Comparison of ENCODE assay signal across 1 cellular context in genomic region chr5:151157426-151158286, GRCh38.
TF ChIP-seq lines count a peak whose summit lies in the region.

Gene ANXA6, minus strand, starts transcription at chr5:151157779. Its CDS starts 9,878 bp downstream, at chr5:151147901.

TF ChIP-seq in HepG2, 621 proteins besides CTCF, POLR2A, EP300 and RAD21 (continued from another document and continues in another):
- TF ChIP-seq ZNF280D (CRISPR knock-in tag; IDR thresholded peaks at IDR 0.05) (peak; percentile 76; the same call in 1 of the 2 replicates), SAFB2 (CRISPR knock-in tag; IDR thresholded peaks at IDR 0.05; ENCODE audit: borderline replicate concordance, low read depth) (peak; percentile 47; the same call in 1 of the 2 replicates), ZBTB42 (CRISPR knock-in tag; IDR thresholded peaks at IDR 0.05) (no peak; the same call in 1 of the 2 replicates), KDM1A (CRISPR knock-in tag; IDR thresholded peaks at IDR 0.05) (no peak), SPEN (CRISPR knock-in tag; IDR thresholded peaks at IDR 0.05; ENCODE audit: low read depth) (peak; percentile 51; the same call in 1 of the 2 replicates), BORCS8-MEF2B (CRISPR knock-in tag; IDR thresholded peaks at IDR 0.05) (0 out of 2 replicates have a peak, but pooled peaks have one; percentile 15), CBX1 (IDR thresholded peaks at IDR 0.05; ENCODE audit: low read depth) (no peak), ZNF605 (CRISPR knock-in tag; IDR thresholded peaks at IDR 0.05) (no peak), KDM5A (IDR thresholded peaks at IDR 0.05; ENCODE audit: borderline replicate concordance, low read length) (no peak), BHLHE40 (IDR thresholded peaks at IDR 0.05; ENCODE audit: low read length) (no peak), SAP130 (CRISPR knock-in tag; IDR thresholded peaks at IDR 0.05; ENCODE audit: low read depth) (peak; percentile 86), PRDM4 (CRISPR knock-in tag; IDR thresholded peaks at IDR 0.05; ENCODE audit: borderline replicate concordance) (no peak), ATAD3A (CRISPR knock-in tag; IDR thresholded peaks at IDR 0.05) (no peak), POLR2AphosphoS5 (IDR thresholded peaks at IDR 0.05; ENCODE audit: low read depth, low read length) (peak; percentile 57), ASH2L (IDR thresholded peaks at IDR 0.05; ENCODE audit: insufficient read length, low read depth, low read length) (peak; percentile 51), SMARCC2 (IDR thresholded peaks at IDR 0.05) (no peak), GTF2F1 (IDR thresholded peaks at IDR 0.05; ENCODE audit: low read length) (no peak), DMTF1 (CRISPR knock-in tag; IDR thresholded peaks at IDR 0.05) (no peak), ZNF572 (CRISPR knock-in tag; IDR thresholded peaks at IDR 0.05) (no peak), RELA (CRISPR knock-in tag; IDR thresholded peaks at IDR 0.05) (no peak), RNF219 (CRISPR knock-in tag; IDR thresholded peaks at IDR 0.05) (no peak), ZNF792 (CRISPR knock-in tag; IDR thresholded peaks at IDR 0.05) (no peak), YEATS2 (CRISPR knock-in tag; IDR thresholded peaks at IDR 0.05; ENCODE audit: borderline replicate concordance) (no peak), NCOA2 (CRISPR knock-in tag; IDR thresholded peaks at IDR 0.05) (no peak), ZBTB43 (CRISPR knock-in tag; conservative IDR thresholded peaks at IDR 0.05) (0 out of 2 replicates have a peak, but pooled peaks have one; percentile 40), ZBTB40 (IDR thresholded peaks at IDR 0.05) (no peak), ZBTB40 (CRISPR knock-in tag; IDR thresholded peaks at IDR 0.05) (no peak), SOX13 (IDR thresholded peaks at IDR 0.05) (no peak), SOX13 (CRISPR knock-in tag; conservative IDR thresholded peaks at IDR 0.05 in 1 of 2, IDR thresholded peaks at IDR 0.05 in 1 of 2) (peak in 1 of 2 experiments; percentile 7; a peak in 2 of 4 replicates), ZNF230 (CRISPR knock-in tag; IDR thresholded peaks at IDR 0.05) (0 out of 2 replicates have a peak, but pooled peaks have one; percentile 64), FOXO4 (CRISPR knock-in tag; conservative IDR thresholded peaks at IDR 0.05) (0 out of 2 replicates have a peak, but pooled peaks have one; percentile 56), ZNF124 (CRISPR knock-in tag; IDR thresholded peaks at IDR 0.05) (no peak), PTBP1 (IDR thresholded peaks at IDR 0.05; ENCODE audit: low read depth, low read length, poor library complexity, severe bottlenecking) (peak; percentile 47), NR2F1 (CRISPR knock-in tag; IDR thresholded peaks at IDR 0.05) (no peak)
